Comparison of ENCODE assay signal across 1 cellular context in the genomic region with DNA sequence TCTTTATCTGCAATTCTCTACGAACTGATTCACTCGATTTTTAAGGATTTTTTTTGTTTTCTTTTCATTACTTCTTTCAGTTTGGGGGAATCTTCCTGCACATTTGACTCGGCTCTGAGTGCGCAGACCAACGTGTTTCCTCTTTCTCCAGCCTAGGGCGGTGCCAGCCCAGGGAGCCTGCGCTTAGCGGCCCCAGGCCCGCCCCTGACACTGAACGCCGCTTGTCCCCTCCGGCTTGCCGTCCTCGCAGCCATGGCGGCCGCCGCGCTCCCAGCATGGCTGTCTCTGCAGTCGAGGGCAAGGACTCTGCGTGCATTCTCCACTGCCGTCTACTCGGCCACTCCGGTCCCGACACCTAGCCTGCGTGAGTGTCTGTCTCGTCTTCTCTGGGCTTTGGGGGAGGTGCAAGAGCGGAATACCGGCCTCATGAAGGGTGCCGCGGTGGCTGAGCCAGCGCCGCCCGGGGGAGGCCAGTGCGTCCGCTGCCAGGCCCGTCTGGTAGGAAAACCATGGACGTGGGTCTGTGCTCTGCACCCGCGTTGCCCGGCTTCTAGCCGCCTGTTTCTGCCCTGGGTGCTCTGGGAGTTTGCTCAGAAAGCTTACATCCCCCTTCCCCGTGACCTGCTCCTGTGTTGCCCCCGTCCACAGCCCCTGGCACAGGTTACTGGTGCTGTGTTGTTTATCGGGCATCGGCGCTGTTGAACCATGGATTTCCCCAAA.
A peak's percentile ranks its signal among the peaks of the same experiment; 100 is the strongest.
TF ChIP-seq lines count a peak whose summit lies in the region.

A gene (plus strand): TSS at position 241 of the 720 bp plus-strand sequence. CDS start 12 bp downstream, at position 253.

TF ChIP-seq in SK-N-SH, 30 proteins besides CTCF, POLR2A, EP300 and RAD21 (continued from another document):
- peak; percentile 97 for TF ChIP-seq MXI1 (IDR thresholded peaks at IDR 0.05; ENCODE audit: low read depth, low read length)
- no peak for TF ChIP-seq MEF2A (IDR thresholded peaks at IDR 0.05; ENCODE audit: borderline replicate concordance, low read depth)
- TF ChIP-seq, protein P1, sequence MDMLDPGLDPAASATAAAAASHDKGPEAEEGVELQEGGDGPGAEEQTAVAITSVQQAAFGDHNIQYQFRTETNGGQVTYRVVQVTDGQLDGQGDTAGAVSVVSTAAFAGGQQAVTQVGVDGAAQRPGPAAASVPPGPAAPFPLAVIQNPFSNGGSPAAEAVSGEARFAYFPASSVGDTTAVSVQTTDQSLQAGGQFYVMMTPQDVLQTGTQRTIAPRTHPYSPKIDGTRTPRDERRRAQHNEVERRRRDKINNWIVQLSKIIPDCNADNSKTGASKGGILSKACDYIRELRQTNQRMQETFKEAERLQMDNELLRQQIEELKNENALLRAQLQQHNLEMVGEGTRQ (IDR thresholded peaks at IDR 0.05; ENCODE audit: borderline replicate concordance, low read depth, low read length): no peak
- TF ChIP-seq CHD2 (IDR thresholded peaks at IDR 0.05; ENCODE audit: low read length, partially characterized antibody): peak; percentile 79
- TF ChIP-seq, protein P2, sequence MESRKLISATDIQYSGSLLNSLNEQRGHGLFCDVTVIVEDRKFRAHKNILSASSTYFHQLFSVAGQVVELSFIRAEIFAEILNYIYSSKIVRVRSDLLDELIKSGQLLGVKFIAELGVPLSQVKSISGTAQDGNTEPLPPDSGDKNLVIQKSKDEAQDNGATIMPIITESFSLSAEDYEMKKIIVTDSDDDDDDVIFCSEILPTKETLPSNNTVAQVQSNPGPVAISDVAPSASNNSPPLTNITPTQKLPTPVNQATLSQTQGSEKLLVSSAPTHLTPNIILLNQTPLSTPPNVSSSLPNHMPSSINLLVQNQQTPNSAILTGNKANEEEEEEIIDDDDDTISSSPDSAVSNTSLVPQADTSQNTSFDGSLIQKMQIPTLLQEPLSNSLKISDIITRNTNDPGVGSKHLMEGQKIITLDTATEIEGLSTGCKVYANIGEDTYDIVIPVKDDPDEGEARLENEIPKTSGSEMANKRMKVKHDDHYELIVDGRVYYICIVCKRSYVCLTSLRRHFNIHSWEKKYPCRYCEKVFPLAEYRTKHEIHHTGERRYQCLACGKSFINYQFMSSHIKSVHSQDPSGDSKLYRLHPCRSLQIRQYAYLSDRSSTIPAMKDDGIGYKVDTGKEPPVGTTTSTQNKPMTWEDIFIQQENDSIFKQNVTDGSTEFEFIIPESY (IDR thresholded peaks at IDR 0.05; ENCODE audit: borderline replicate concordance, low read depth): 0 out of 2 replicates have a peak, but pooled peaks have one; percentile 61
- TF ChIP-seq, protein P3, sequence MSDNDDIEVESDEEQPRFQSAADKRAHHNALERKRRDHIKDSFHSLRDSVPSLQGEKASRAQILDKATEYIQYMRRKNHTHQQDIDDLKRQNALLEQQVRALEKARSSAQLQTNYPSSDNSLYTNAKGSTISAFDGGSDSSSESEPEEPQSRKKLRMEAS (IDR thresholded peaks at IDR 0.05; ENCODE audit: low read depth): peak; percentile 97
